32 cellular contexts compared by ENCODE assay signal in genomic region chr12:79260923-79261322, GRCh38.
"Had no signal": no experiment of that assay in that cellular context is flagged by ENCODE, and none has a peak within 500 bp of the region (broad histone marks: within the 10 kb centered on the region; RNA-seq: fewer than 3 reads in every experiment).

No MANE protein-coding gene starts in this region.

- H3K27ac Mint-ChIP-seq: activated CD4-positive, alpha-beta memory T cell treated with anti-CD3 and anti-CD28 coated beads for 36 hours; activated CD4-positive, alpha-beta T cell treated with anti-CD3 and anti-CD28 coated beads for 36 hours; activated CD4-positive, alpha-beta T cell treated with anti-CD3 and anti-CD28 coated beads, Interleukin-2, amount 10 ng/mL, durations not matched to agents 24 days and 14 days; activated CD8-positive, alpha-beta memory T cell treated with anti-CD3 and anti-CD28 coated beads, Interleukin-2, amount 10 ng/mL, durations not matched to agents 7 days and 5 days; activated CD8-positive, alpha-beta T cell treated with anti-CD3 and anti-CD28 coated beads, Interleukin-2, amount 10 ng/mL, durations not matched to agents 7 days and 5 days; activated naive CD4-positive, alpha-beta T cell treated with anti-CD3 and anti-CD28 coated beads for 36 hours; activated naive CD4-positive, alpha-beta T cell treated with anti-CD3 and anti-CD28 coated beads, Interleukin-2, amount 50 U/mL, for 24 hours; activated naive CD8-positive, alpha-beta T cell treated with anti-CD3 and anti-CD28 coated beads for 36 hours; activated naive CD8-positive, alpha-beta T cell treated with anti-CD3 and anti-CD28 coated beads, Interleukin-2, amount 50 U/mL, for 24 hours; activated T-helper 1 cell treated with anti-CD3 and anti-CD28 coated beads, Interleukin-12 subunit alpha, Interleukin-12 subunit beta, Interleukin-2, Interleukin-4 antibody, amounts not matched to agents 30 ng/mL and 10 ng/mL and 1 ng/mL, durations not matched to agents 14 hours and 24 hours and 36 hours; activated T-helper 2 cell treated with anti-CD3 and anti-CD28 coated beads, Interferon-gamma antibody, Interleukin-2, Interleukin-4, amounts not matched to agents 10 μg/mL and 5 μg/mL and 100 μg/mL, durations not matched to agents 14 hours and 24 hours and 36 hours; effector memory CD8-positive, alpha-beta T cell had no signal

- H3K4me1 Mint-ChIP-seq: activated CD4-positive, alpha-beta T cell treated with anti-CD3 and anti-CD28 coated beads for 36 hours; activated CD4-positive, alpha-beta T cell treated with anti-CD3 and anti-CD28 coated beads, Interleukin-2, amount 10 ng/mL, durations not matched to agents 24 days and 14 days; activated CD8-positive, alpha-beta memory T cell treated with anti-CD3 and anti-CD28 coated beads, Interleukin-2, amount 10 ng/mL, durations not matched to agents 7 days and 5 days; activated naive CD4-positive, alpha-beta T cell treated with anti-CD3 and anti-CD28 coated beads, Interleukin-2, amount 50 U/mL, for 24 hours; activated naive CD8-positive, alpha-beta T cell treated with anti-CD3 and anti-CD28 coated beads for 36 hours; activated naive CD8-positive, alpha-beta T cell treated with anti-CD3 and anti-CD28 coated beads, Interleukin-2, amount 50 U/mL, for 24 hours had no signal

- H3K4me3 Mint-ChIP-seq: activated CD4-positive, alpha-beta memory T cell treated with anti-CD3 and anti-CD28 coated beads for 36 hours; activated CD4-positive, alpha-beta T cell treated with anti-CD3 and anti-CD28 coated beads for 36 hours; activated CD4-positive, alpha-beta T cell treated with anti-CD3 and anti-CD28 coated beads, Interleukin-2, amount 10 ng/mL, durations not matched to agents 24 days and 14 days; activated CD8-positive, alpha-beta memory T cell treated with anti-CD3 and anti-CD28 coated beads, Interleukin-2, amount 10 ng/mL, durations not matched to agents 7 days and 5 days; activated CD8-positive, alpha-beta T cell treated with anti-CD3 and anti-CD28 coated beads, Interleukin-2, amount 10 ng/mL, durations not matched to agents 7 days and 5 days; activated naive CD4-positive, alpha-beta T cell treated with anti-CD3 and anti-CD28 coated beads for 36 hours; activated naive CD4-positive, alpha-beta T cell treated with anti-CD3 and anti-CD28 coated beads, Interleukin-2, amount 50 U/mL, for 24 hours; activated naive CD8-positive, alpha-beta T cell treated with anti-CD3 and anti-CD28 coated beads for 36 hours; activated naive CD8-positive, alpha-beta T cell treated with anti-CD3 and anti-CD28 coated beads, Interleukin-2, amount 50 U/mL, for 24 hours; activated T-helper 1 cell treated with anti-CD3 and anti-CD28 coated beads, Interleukin-12 subunit alpha, Interleukin-12 subunit beta, Interleukin-2, Interleukin-4 antibody, amounts not matched to agents 30 ng/mL and 10 ng/mL and 1 ng/mL, durations not matched to agents 14 hours and 24 hours and 36 hours; effector memory CD8-positive, alpha-beta T cell had no signal

- ATAC-seq: activated CD4-positive, alpha-beta T cell treated with anti-CD3 and anti-CD28 coated beads for 36 hours; activated CD8-positive, alpha-beta memory T cell treated with anti-CD3 and anti-CD28 coated beads, Interleukin-2, amount 10 ng/mL, durations not matched to agents 7 days and 5 days; activated CD8-positive, alpha-beta T cell treated with anti-CD3 and anti-CD28 coated beads, Interleukin-2, amount 10 ng/mL, durations not matched to agents 7 days and 5 days; activated naive CD8-positive, alpha-beta T cell treated with anti-CD3 and anti-CD28 coated beads, Interleukin-2, amount 50 U/mL, for 24 hours; effector memory CD8-positive, alpha-beta T cell; gastroesophageal sphincter; heart right ventricle had no signal

- H3K36me3 Mint-ChIP-seq: activated CD4-positive, alpha-beta memory T cell treated with anti-CD3 and anti-CD28 coated beads for 36 hours; activated CD8-positive, alpha-beta memory T cell treated with anti-CD3 and anti-CD28 coated beads, Interleukin-2, amount 10 ng/mL, durations not matched to agents 7 days and 5 days; activated naive CD4-positive, alpha-beta T cell treated with anti-CD3 and anti-CD28 coated beads, Interleukin-2, amount 50 U/mL, for 24 hours; activated naive CD8-positive, alpha-beta T cell treated with anti-CD3 and anti-CD28 coated beads for 36 hours had no signal

- H3K4me3 ChIP-seq: adrenal gland, esophagus muscularis mucosa, gastroesophageal sphincter, heart right ventricle had no signal

- H3K9me3 ChIP-seq: adrenal gland, esophagus muscularis mucosa, gastroesophageal sphincter, heart right ventricle had no signal

- H3K4me1 ChIP-seq: adrenal gland, esophagus muscularis mucosa, gastroesophageal sphincter, heart right ventricle had no signal

- H3K27ac ChIP-seq: adrenal gland, brain microvascular endothelial cell, esophagus muscularis mucosa, gastroesophageal sphincter, heart right ventricle had no signal

- H3K9me3 Mint-ChIP-seq: activated CD4-positive, alpha-beta memory T cell treated with anti-CD3 and anti-CD28 coated beads for 36 hours; activated CD4-positive, alpha-beta T cell treated with anti-CD3 and anti-CD28 coated beads, Interleukin-2, amount 10 ng/mL, durations not matched to agents 24 days and 14 days; activated naive CD4-positive, alpha-beta T cell treated with anti-CD3 and anti-CD28 coated beads for 36 hours; activated naive CD4-positive, alpha-beta T cell treated with anti-CD3 and anti-CD28 coated beads, Interleukin-2, amount 50 U/mL, for 24 hours; activated naive CD8-positive, alpha-beta T cell treated with anti-CD3 and anti-CD28 coated beads for 36 hours; activated naive CD8-positive, alpha-beta T cell treated with anti-CD3 and anti-CD28 coated beads, Interleukin-2, amount 50 U/mL, for 24 hours; activated T-helper 1 cell treated with anti-CD3 and anti-CD28 coated beads, Interleukin-12 subunit alpha, Interleukin-12 subunit beta, Interleukin-2, Interleukin-4 antibody, amounts not matched to agents 30 ng/mL and 10 ng/mL and 1 ng/mL, durations not matched to agents 14 hours and 24 hours and 36 hours; activated T-helper 2 cell treated with anti-CD3 and anti-CD28 coated beads, Interferon-gamma antibody, Interleukin-2, Interleukin-4, amounts not matched to agents 10 μg/mL and 5 μg/mL and 100 μg/mL, durations not matched to agents 14 hours and 24 hours and 36 hours had no signal

- H3K27me3 Mint-ChIP-seq: activated CD4-positive, alpha-beta memory T cell treated with anti-CD3 and anti-CD28 coated beads for 36 hours; activated CD4-positive, alpha-beta T cell treated with anti-CD3 and anti-CD28 coated beads for 36 hours; activated CD4-positive, alpha-beta T cell treated with anti-CD3 and anti-CD28 coated beads, Interleukin-2, amount 10 ng/mL, durations not matched to agents 24 days and 14 days; activated CD8-positive, alpha-beta memory T cell treated with anti-CD3 and anti-CD28 coated beads, Interleukin-2, amount 10 ng/mL, durations not matched to agents 7 days and 5 days; activated naive CD4-positive, alpha-beta T cell treated with anti-CD3 and anti-CD28 coated beads, Interleukin-2, amount 50 U/mL, for 24 hours; activated naive CD8-positive, alpha-beta T cell treated with anti-CD3 and anti-CD28 coated beads for 36 hours; activated naive CD8-positive, alpha-beta T cell treated with anti-CD3 and anti-CD28 coated beads, Interleukin-2, amount 50 U/mL, for 24 hours; effector memory CD8-positive, alpha-beta T cell had no signal

- DNase-seq: activated CD4-positive, alpha-beta memory T cell treated with anti-CD3 and anti-CD28 coated beads for 36 hours; activated CD4-positive, alpha-beta T cell treated with anti-CD3 and anti-CD28 coated beads for 36 hours; activated CD4-positive, alpha-beta T cell treated with anti-CD3 and anti-CD28 coated beads, Interleukin-2, amount 10 ng/mL, durations not matched to agents 24 days and 14 days; activated CD4-positive, CD25-positive, alpha-beta regulatory T cell; activated CD4-positive, CD25-positive, alpha-beta regulatory T cell treated with anti-CD3 and anti-CD28 coated beads, Interleukin-2, amount 50 U/mL, for 72 hours; activated CD8-positive, alpha-beta memory T cell treated with anti-CD3 and anti-CD28 coated beads, Interleukin-2, amount 10 ng/mL, durations not matched to agents 7 days and 5 days; activated CD8-positive, alpha-beta memory T cell treated with anti-CD3 and anti-CD28 coated beads, Interleukin-2, amount 50 U/mL, for 4 hours; activated CD8-positive, alpha-beta T cell treated with anti-CD3 and anti-CD28 coated beads, Interleukin-2, amount 10 ng/mL, durations not matched to agents 7 days and 5 days; activated effector memory CD4-positive, alpha-beta T cell treated with anti-CD3 and anti-CD28 coated beads, Interleukin-2, amount 50 U/mL, for 16 hours; activated naive CD4-positive, alpha-beta T cell treated with anti-CD3 and anti-CD28 coated beads for 36 hours; activated naive CD8-positive, alpha-beta T cell treated with anti-CD3 and anti-CD28 coated beads for 36 hours; activated naive CD8-positive, alpha-beta T cell treated with anti-CD3 and anti-CD28 coated beads, Interleukin-2, amount 50 U/mL, for 24 hours; activated T-cell treated with anti-CD3 and anti-CD28 coated beads, Interleukin-2, amount 50 U/mL, for 1 hour; activated T-cell treated with anti-CD3 and anti-CD28 coated beads, Interleukin-2, amount 50 U/mL, for 48 hours; adrenal gland; amygdala; aorta; brain microvascular endothelial cell; caudate nucleus; cortex of kidney; dermis blood vessel endothelial cell; effector CD4-positive, alpha-beta T cell; effector memory CD8-positive, alpha-beta T cell; erythroblast; foreskin melanocyte; heart right ventricle; T-helper 2 cell had no signal

- H3K36me3 ChIP-seq: adrenal gland, brain microvascular endothelial cell, esophagus muscularis mucosa, gastroesophageal sphincter, heart right ventricle had no signal
